Comparison of ENCODE assay signal across 8 cellular contexts in the genomic region with DNA sequence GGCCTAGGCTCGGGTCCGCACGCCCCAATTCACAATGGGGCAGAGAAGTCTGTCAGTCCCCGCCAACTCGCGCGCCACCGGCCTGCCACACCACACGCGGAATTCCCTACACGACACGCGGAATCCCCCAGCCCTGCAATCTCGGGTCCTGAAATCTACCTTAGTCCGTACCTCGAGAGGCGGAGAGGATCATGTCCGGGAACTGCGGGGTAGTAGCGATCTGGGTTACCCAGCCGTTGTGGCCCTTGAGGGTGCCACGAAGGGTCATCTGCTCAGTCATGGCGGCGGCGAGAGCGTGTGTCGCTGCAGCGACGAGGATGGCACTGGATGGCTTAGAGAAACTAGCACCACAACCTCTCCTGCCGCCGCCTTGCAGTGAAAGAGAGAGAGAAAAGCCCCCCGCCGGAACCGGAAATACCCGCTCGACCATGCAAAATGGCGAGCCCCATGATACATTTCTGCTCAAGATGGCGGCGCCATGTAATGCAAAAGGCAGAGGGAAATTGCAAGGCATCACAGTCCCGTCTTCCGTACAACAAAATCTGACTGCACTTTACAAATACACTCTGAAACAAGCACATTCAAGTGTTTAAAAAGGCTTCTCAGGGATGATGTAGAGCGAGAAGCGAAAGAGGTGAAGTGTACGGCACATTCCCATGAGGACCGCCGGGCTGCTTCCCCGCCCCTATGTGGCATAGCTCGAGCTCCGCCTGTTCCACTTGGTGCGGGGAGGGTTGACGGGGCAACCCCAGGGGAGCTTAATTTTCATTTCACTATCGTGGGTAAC. TPM values are rescaled to one million over a fixed set of nuclear protein-coding genes. Genes with fewer than 3 reads are reported as not detected.
DNase-seq lines count a peak whose midpoint lies in the region; ATAC-seq and TF ChIP-seq lines count a peak whose summit lies in the region.

A gene (minus strand): TSS at position 386 of the 787 bp plus-strand sequence. CDS start 106 bp downstream, at position 280.

- H3K4me3 ChIP-seq in GM23338 (peak within 1 kb of the TSS; percentile 100), Loucy (ENCODE audit: low read length, poor library complexity, severe bottlenecking) (peak within 1 kb of the TSS; percentile 77), thoracic aorta (peak within 1 kb of the TSS; percentile 88)

- peaks cover 52% of the 10 kb centered on the region for H4K20me1 ChIP-seq in GM23338 (replicated peaks; ENCODE audit: insufficient read depth)
- H4K20me1 ChIP-seq in Loucy (ENCODE audit: insufficient read depth, low read length, poor library complexity, severe bottlenecking), result peaks cover 52% of the 10 kb centered on the region

- H2AFZ ChIP-seq in GM23338, result peak within 1 kb of the TSS; percentile 87
- peak within 1 kb of the TSS; percentile 95 for H2AFZ ChIP-seq in Loucy (ENCODE audit: low read length)

- H3K4me1 ChIP-seq in GM23338 (ENCODE audit: insufficient read depth) (peaks cover 38% of the 10 kb centered on the region), Loucy (ENCODE audit: insufficient read depth, low read length, poor library complexity, severe bottlenecking) (peaks cover 19% of the 10 kb centered on the region), foreskin keratinocyte (peaks cover 19% of the 10 kb centered on the region), thoracic aorta (ENCODE audit: control insufficient read depth in 1 of 2, low read depth in 2 of 2) (peaks cover 30 to 54% of the 10 kb centered on the region in 2 donors)

- H3K36me3 Mint-ChIP-seq in GM23338 (ENCODE audit: low read depth), result peaks cover 70% of the 10 kb centered on the region
- H3K36me3 Mint-ChIP-seq in activated T-helper 1 cell treated with anti-CD3 and anti-CD28 coated beads, Interleukin-12 subunit alpha, Interleukin-12 subunit beta, Interleukin-2, Interleukin-4 antibody, amounts not matched to agents 30 ng/mL and 10 ng/mL and 1 ng/mL, durations not matched to agents 14 hours and 24 hours and 36 hours (ENCODE audit: low read depth), result peaks cover 48% of the 10 kb centered on the region

- H3K4me2 ChIP-seq in GM23338 (peak within 1 kb of the TSS; percentile 96), Loucy (ENCODE audit: low read depth, low read length, poor library complexity, severe bottlenecking) (peak within 1 kb of the TSS; percentile 99)

- peaks cover 43% of the 10 kb centered on the region for H3K4me1 Mint-ChIP-seq in GM23338
- peaks cover 49% of the 10 kb centered on the region for H3K4me1 Mint-ChIP-seq in activated T-helper 1 cell treated with anti-CD3 and anti-CD28 coated beads, Interleukin-12 subunit alpha, Interleukin-12 subunit beta, Interleukin-2, Interleukin-4 antibody, amounts not matched to agents 30 ng/mL and 10 ng/mL and 1 ng/mL, durations not matched to agents 14 hours and 24 hours and 36 hours (ENCODE audit: low read depth)

- ATAC-seq in GM23338 (peak; percentile 47), foreskin keratinocyte (peak; percentile 64), omental fat pad (ENCODE audit: low FRiP score) (peak; percentile 80), thoracic aorta (ENCODE audit: insufficient number of reproducible peaks, low FRiP score, low read depth) (peak; percentile 59)

- H3K27ac ChIP-seq in GM23338 (ENCODE audit: low read depth), result peak within 1 kb of the TSS; percentile 99
- peak within 1 kb of the TSS; percentile 73 for H3K27ac ChIP-seq in foreskin keratinocyte
- peak within 1 kb of the TSS; percentile 96 to 99 for H3K27ac ChIP-seq in thoracic aorta

- TF ChIP-seq CTCF in GM23338 (conservative IDR thresholded peaks at IDR 0.05; ENCODE audit: low read depth in 2 of 2) (no peak), Loucy (conservative IDR thresholded peaks at IDR 0.05; ENCODE audit: low read length) (no peak), foreskin keratinocyte (conservative IDR thresholded peaks at IDR 0.05) (no peak), omental fat pad (IDR thresholded peaks at IDR 0.05) (no peak), thoracic aorta (IDR thresholded peaks at IDR 0.05) (peak; percentile 11)

- H3K9me2 ChIP-seq in GM23338 (ENCODE audit: insufficient read depth), result no peaks in the 10 kb centered on the region
- no peaks in the 10 kb centered on the region for H3K9me2 ChIP-seq in Loucy (replicated peaks; ENCODE audit: low read depth, low read length)

- H3K4me3 Mint-ChIP-seq in GM23338, result peak within 1 kb of the TSS; percentile 99
- peak within 1 kb of the TSS; percentile 96 for H3K4me3 Mint-ChIP-seq in activated T-helper 1 cell treated with anti-CD3 and anti-CD28 coated beads, Interleukin-12 subunit alpha, Interleukin-12 subunit beta, Interleukin-2, Interleukin-4 antibody, amounts not matched to agents 30 ng/mL and 10 ng/mL and 1 ng/mL, durations not matched to agents 14 hours and 24 hours and 36 hours

- H3K27me3 ChIP-seq in GM23338 (ENCODE audit: insufficient read depth), result no peaks in the 10 kb centered on the region
- H3K27me3 ChIP-seq in Loucy (ENCODE audit: insufficient read depth, low read length, poor library complexity, severe bottlenecking), result peaks cover 5% of the 10 kb centered on the region
- H3K27me3 ChIP-seq in foreskin keratinocyte, result no peaks in the 10 kb centered on the region
- no peaks in the 10 kb centered on the region for H3K27me3 ChIP-seq in thoracic aorta (replicated peaks; ENCODE audit: insufficient read depth)

- H3K9me3 ChIP-seq in Loucy (ENCODE audit: insufficient read depth, low read depth, low read length) (no peaks in the 10 kb centered on the region), thoracic aorta (no peaks in the 10 kb centered on the region)

- H3F3A ChIP-seq in GM23338 (replicated peaks; ENCODE audit: low read depth) (peaks cover 57% of the 10 kb centered on the region), Loucy (ENCODE audit: low read depth) (peaks cover 3% of the 10 kb centered on the region; the same call in 1 of the 2 replicates)

- H3K9me3 Mint-ChIP-seq in GM23338, result peaks cover 10% of the 10 kb centered on the region; the same call in 2 of the 3 replicates
- no peaks in the 10 kb centered on the region for H3K9me3 Mint-ChIP-seq in activated T-helper 1 cell treated with anti-CD3 and anti-CD28 coated beads, Interleukin-12 subunit alpha, Interleukin-12 subunit beta, Interleukin-2, Interleukin-4 antibody, amounts not matched to agents 30 ng/mL and 10 ng/mL and 1 ng/mL, durations not matched to agents 14 hours and 24 hours and 36 hours

- H3K9ac ChIP-seq in Loucy (ENCODE audit: low read depth, low read length, poor library complexity, severe bottlenecking), result peak within 1 kb of the TSS; percentile 98

- intact Hi-C loops in activated T-helper 1 cell treated with anti-CD3 and anti-CD28 coated beads, Interleukin-12 subunit alpha, Interleukin-12 subunit beta, Interleukin-2, Interleukin-4 antibody, amounts not matched to agents 30 ng/mL and 10 ng/mL and 1 ng/mL, durations not matched to agents 14 hours and 24 hours and 36 hours (cut with micrococcal nuclease), result loop anchor here (1.0 to 10.0 kb wide), 7 partner anchors 20 to 1689 kb away; a partner anchor contains a TSS

- peaks cover 46% of the 10 kb centered on the region for H3K27me3 Mint-ChIP-seq in GM23338 (ENCODE audit: insufficient read depth, low read depth, poor library complexity)
- no peaks in the 10 kb centered on the region for H3K27me3 Mint-ChIP-seq in activated T-helper 1 cell treated with anti-CD3 and anti-CD28 coated beads, Interleukin-12 subunit alpha, Interleukin-12 subunit beta, Interleukin-2, Interleukin-4 antibody, amounts not matched to agents 30 ng/mL and 10 ng/mL and 1 ng/mL, durations not matched to agents 14 hours and 24 hours and 36 hours (ENCODE audit: insufficient read depth)

- H3K79me2 ChIP-seq in GM23338 (replicated peaks; ENCODE audit: insufficient read depth) (peaks cover 84% of the 10 kb centered on the region), Loucy (ENCODE audit: insufficient read depth, low read length) (peaks cover 85% of the 10 kb centered on the region)

- peaks cover 45% of the 10 kb centered on the region for H3K36me3 ChIP-seq in GM23338 (ENCODE audit: insufficient read depth)
- H3K36me3 ChIP-seq in Loucy (ENCODE audit: insufficient read depth, low read length), result peaks cover 16% of the 10 kb centered on the region; the same call in 1 of the 2 replicates
- peaks cover 23% of the 10 kb centered on the region for H3K36me3 ChIP-seq in thoracic aorta

- peak within 1 kb of the TSS; percentile 100 for H3K27ac Mint-ChIP-seq in GM23338
- peak within 1 kb of the TSS; percentile 99 for H3K27ac Mint-ChIP-seq in activated T-helper 1 cell treated with anti-CD3 and anti-CD28 coated beads, Interleukin-12 subunit alpha, Interleukin-12 subunit beta, Interleukin-2, Interleukin-4 antibody, amounts not matched to agents 30 ng/mL and 10 ng/mL and 1 ng/mL, durations not matched to agents 14 hours and 24 hours and 36 hours

- DNase-seq in Daoy (ENCODE audit: low read depth) (peak; percentile 90), GM23338 (ENCODE audit: low spot score) (peak; percentile 95), foreskin keratinocyte (peak; percentile 85 to 93), omental fat pad (ENCODE audit: low spot score) (peak; percentile 78), thoracic aorta (ENCODE audit: low spot score) (peak; percentile 70), NCI-H510A treated with DMSO at 0.1 percent for 48 hours (lab: John Stamatoyannopoulos, UW) (no peak)
- peak; percentile 82 for DNase-seq in activated T-helper 1 cell treated with anti-CD3 and anti-CD28 coated beads, Interleukin-12 subunit alpha, Interleukin-12 subunit beta, Interleukin-2, Interleukin-4 antibody, amounts not matched to agents 30 ng/mL and 10 ng/mL and 1 ng/mL, durations not matched to agents 14 hours and 24 hours and 36 hours (ENCODE audit: low spot score)

TF ChIP-seq in GM23338, 12 proteins besides CTCF, POLR2A, EP300 and RAD21 (continues in another document):
- no peak for TF ChIP-seq ZNF331 (CRISPR knock-in tag; IDR thresholded peaks at IDR 0.05; ENCODE audit: low read depth)
- TF ChIP-seq CREB1 (CRISPR knock-in tag; IDR thresholded peaks at IDR 0.05; ENCODE audit: low read depth), result peak; percentile 26; the same call in 1 of the 2 replicates
- no peak for TF ChIP-seq JUNB (IDR thresholded peaks at IDR 0.05; ENCODE audit: unreplicated experiment)
- TF ChIP-seq ZNF114 (CRISPR knock-in tag; IDR thresholded peaks at IDR 0.05), result no peak
- TF ChIP-seq EZH2phosphoT487 (IDR thresholded peaks at IDR 0.05; ENCODE audit: unreplicated experiment), result no peak
- no peak for TF ChIP-seq STAT1 (IDR thresholded peaks at IDR 0.05; ENCODE audit: unreplicated experiment)

RNA-seq across cellular contexts. Expression of the gene that starts here (rescaled TPM):
- 3,901 and 4,257 TPM in 2 replicates for total RNA-seq in Daoy (2014; rRNA removed; shearing (Covaris generic))
- total RNA-seq in GM23338 (2014; rRNA removed; shearing (Covaris generic)), result 4,589 and 4,798 TPM in 2 replicates
- 2,372 and 2,567 TPM in 2 replicates for polyA plus RNA-seq in GM23338 (2016; fragmentation: Nextera tagmentation; extraction: Ambion mirVana)
- 2,098 and 2,121 TPM in 2 replicates for total RNA-seq in activated T-helper 1 cell treated with anti-CD3 and anti-CD28 coated beads, Interleukin-12 subunit alpha, Interleukin-12 subunit beta, Interleukin-2, Interleukin-4 antibody, amounts not matched to agents 30 ng/mL and 10 ng/mL and 1 ng/mL, durations not matched to agents 14 hours and 24 hours and 36 hours
- 3,025 and 3,078 TPM in 2 replicates for total RNA-seq in foreskin keratinocyte
- 2,685 and 2,690 TPM in 2 replicates for polyA plus RNA-seq in foreskin keratinocyte
- total RNA-seq in omental fat pad, result 1,000 to 10,000 TPM; 1,928 to 2,385 (median 2,165) TPM
- total RNA-seq in thoracic aorta, result 1,000 to 10,000 TPM; 1,534 to 1,629 TPM
